ENCODE assay signal across 14 cellular contexts in the genomic region with DNA sequence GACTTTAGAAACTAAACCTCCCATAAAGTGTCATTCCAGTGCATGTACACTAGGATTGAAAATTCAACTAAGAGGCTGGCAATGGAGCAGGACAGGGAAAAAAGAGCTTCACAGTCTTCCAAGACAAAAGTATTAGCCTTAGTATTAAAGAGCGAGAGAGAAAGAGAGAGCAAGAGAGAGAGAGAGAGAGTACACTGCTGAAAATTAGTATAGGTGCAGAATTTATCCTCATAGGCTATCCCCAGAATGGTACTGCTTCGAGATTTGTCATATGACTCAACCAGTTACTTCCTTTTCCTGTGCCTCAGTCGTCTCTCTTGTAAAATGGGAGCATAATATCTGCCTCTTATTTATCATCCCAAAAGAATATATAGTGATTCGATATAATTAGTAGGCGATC.
DNase-seq lines count a peak whose midpoint lies in the region; ATAC-seq and TF ChIP-seq lines count a peak whose summit lies in the region.
"Had no signal": no experiment of that assay in that cellular context is flagged by ENCODE, and none has a peak within 500 bp of the region (broad histone marks: within the 10 kb centered on the region; RNA-seq: fewer than 3 reads in every experiment).

No MANE protein-coding gene starts in this region.

- peaks cover 34% of the 10 kb centered on the region for H3K4me1 ChIP-seq in osteoblast (ENCODE audit: insufficient read depth, low read length)
- H3K4me1 ChIP-seq in aorta (ENCODE audit: control insufficient read depth in 1 of 2, insufficient read depth in 2 of 2, low read length in 2 of 2): no peaks in the 10 kb centered on the region
- H3K4me1 ChIP-seq: BE2C, Caco-2, HAP-1 had no signal

- H3K4me3 Mint-ChIP-seq in HFFc6: no peak overlapping the region
- no peak overlapping the region for H3K4me3 Mint-ChIP-seq in endothelial cell (ENCODE audit: unreplicated experiment)
- H3K4me3 Mint-ChIP-seq: CD4-positive, CD25-positive, alpha-beta regulatory T cell had no signal

- no peaks in the 10 kb centered on the region for H3K27me3 ChIP-seq in osteoblast (ENCODE audit: insufficient read depth, low read length)
- H3K27me3 ChIP-seq in aorta (ENCODE audit: control insufficient read depth in 1 of 2, insufficient read depth in 2 of 2, low read length in 1 of 2): no peaks in the 10 kb centered on the region
- H3K27me3 ChIP-seq: BE2C had no signal

- no peaks in the 10 kb centered on the region for H3K36me3 Mint-ChIP-seq in HFFc6 (ENCODE audit: low read depth)
- H3K36me3 Mint-ChIP-seq in endothelial cell (ENCODE audit: low read depth, unreplicated experiment): no peaks in the 10 kb centered on the region
- H3K36me3 Mint-ChIP-seq: CD4-positive, CD25-positive, alpha-beta regulatory T cell had no signal

- peak; percentile 39 for TF ChIP-seq CTCF in HFFc6 (IDR thresholded peaks at IDR 0.05)
- peak; percentile 16 for TF ChIP-seq CTCF in endothelial cell (IDR thresholded peaks at IDR 0.05; ENCODE audit: unreplicated experiment)
- no peak for TF ChIP-seq CTCF in osteoblast (IDR thresholded peaks at IDR 0.05; ENCODE audit: extremely low read depth, low read depth, low read length)

- no peak for DNase-seq in HFFc6
- no peak for DNase-seq in endothelial cell (ENCODE audit: low spot score)
- DNase-seq in osteoblast (ENCODE audit: insufficient read length, low spot score, missing footprints): no peak
- no peak for DNase-seq in AG20443 (ENCODE audit: low spot score)
- DNase-seq in stimulated activated naive CD4-positive, alpha-beta T cell (lab: John Stamatoyannopoulos, UW): no peak
- no peak for DNase-seq in aorta
- DNase-seq: BE2C; C1 segment of cervical spinal cord; Caco-2; CD4-positive, CD25-positive, alpha-beta regulatory T cell; GDM1; GM23248 had no signal

- WGBS in aorta, 2 donors: 90 to 95% methylated on average over 5 of the region's 5 CpGs

- no peaks in the 10 kb centered on the region for H3K9me3 Mint-ChIP-seq in HFFc6
- no peaks in the 10 kb centered on the region for H3K9me3 Mint-ChIP-seq in endothelial cell (ENCODE audit: unreplicated experiment)

- H3K27ac ChIP-seq in osteoblast (ENCODE audit: low read depth, low read length) (peak overlapping the region; percentile 100), aorta (ENCODE audit: low read depth in 1 of 2, low read length in 2 of 2) (no peak overlapping the region)
- H3K27ac ChIP-seq: GM23248, HL-60 had no signal

- H3K4me3 ChIP-seq in osteoblast (ENCODE audit: insufficient read depth, low read length): no peak overlapping the region
- H3K4me3 ChIP-seq in aorta (ENCODE audit: low read length in 2 of 2): no peak overlapping the region
- H3K4me3 ChIP-seq: GM23248, HAP-1 had no signal

- H3K36me3 ChIP-seq in osteoblast (ENCODE audit: insufficient read depth, low read length) (no peaks in the 10 kb centered on the region), aorta (ENCODE audit: control insufficient read depth in 1 of 2, insufficient read depth in 2 of 2, low read length in 1 of 2) (no peaks in the 10 kb centered on the region)
- H3K36me3 ChIP-seq: BE2C, HAP-1 had no signal

- H2AFZ ChIP-seq in osteoblast (ENCODE audit: low read length): no peak overlapping the region

- H3K9me3 ChIP-seq in osteoblast (ENCODE audit: low read depth, low read length) (no peaks in the 10 kb centered on the region), aorta (ENCODE audit: control insufficient read depth, low read length) (no peaks in the 10 kb centered on the region)
- H3K9me3 ChIP-seq: BE2C, Caco-2, HAP-1 had no signal

- H4K20me1 ChIP-seq in osteoblast (ENCODE audit: insufficient read depth, low read length): no peaks in the 10 kb centered on the region

- H3K4me1 Mint-ChIP-seq in HFFc6 (ENCODE audit: low read depth) (peaks cover 31% of the 10 kb centered on the region), endothelial cell (ENCODE audit: unreplicated experiment) (no peaks in the 10 kb centered on the region)

- no peaks in the 10 kb centered on the region for H3K27me3 Mint-ChIP-seq in HFFc6 (ENCODE audit: insufficient read depth)
- H3K27me3 Mint-ChIP-seq in endothelial cell (ENCODE audit: unreplicated experiment): peaks cover 2% of the 10 kb centered on the region

- ATAC-seq in aorta (ENCODE audit: low FRiP score): no peak

- H3K4me2 ChIP-seq in osteoblast (ENCODE audit: insufficient read depth, low read length): no peak overlapping the region

- H3K79me2 ChIP-seq in osteoblast (ENCODE audit: insufficient read depth, low read length): no peaks in the 10 kb centered on the region

- no peak overlapping the region for H3K27ac Mint-ChIP-seq in HFFc6
- H3K27ac Mint-ChIP-seq in endothelial cell (ENCODE audit: unreplicated experiment): no peak overlapping the region
- H3K27ac Mint-ChIP-seq: CD4-positive, CD25-positive, alpha-beta regulatory T cell had no signal

- intact Hi-C loops in aorta (cut with DNase I): no loop called here
